ENCODE assay signal across 23 cellular contexts in the genomic region with DNA sequence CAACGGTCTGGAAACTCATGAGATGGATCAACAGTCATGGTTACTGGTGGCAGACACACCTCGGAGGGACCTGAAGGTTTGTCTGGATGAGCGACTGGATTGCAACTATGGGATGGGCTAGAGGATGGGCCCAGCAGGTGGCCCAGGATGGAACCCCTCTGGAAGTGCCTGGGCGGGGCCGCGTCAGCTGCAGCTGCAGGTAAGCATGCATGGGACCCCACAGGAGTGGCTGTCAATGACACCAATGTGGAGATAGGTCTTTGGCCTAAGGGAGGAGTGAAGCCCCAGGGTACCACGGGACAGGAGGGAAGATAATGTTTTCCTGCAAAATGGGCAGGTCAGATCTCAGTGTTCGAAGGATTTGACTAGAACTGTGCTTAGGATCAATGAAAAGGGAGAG.
DNase-seq lines count a peak whose midpoint lies in the region; ATAC-seq and TF ChIP-seq lines count a peak whose summit lies in the region.
"Had no signal": no experiment of that assay in that cellular context is flagged by ENCODE, and none has a peak within 500 bp of the region (broad histone marks: within the 10 kb centered on the region; RNA-seq: fewer than 3 reads in every experiment).

No MANE protein-coding gene starts in this region.

- H3K9me3 ChIP-seq in OCI-LY1 (ENCODE audit: low read length) (0 out of 2 replicates have a peak, but pooled peaks cover 2% of the 10 kb centered on the region), thymus (ENCODE audit: control insufficient read depth) (peaks cover 3% of the 10 kb centered on the region)
- H3K9me3 ChIP-seq: gastroesophageal sphincter, ovary, suprapubic skin had no signal

- H3K27me3 Mint-ChIP-seq in activated T-cell treated with anti-CD3 and anti-CD28 coated beads, Interleukin-2, amount 50 U/mL, for 72 hours (ENCODE audit: low read depth), result no peaks in the 10 kb centered on the region
- no peaks in the 10 kb centered on the region for H3K27me3 Mint-ChIP-seq in activated naive CD8-positive, alpha-beta T cell treated with anti-CD3 and anti-CD28 coated beads, Interleukin-2, amount 10 ng/mL, durations not matched to agents 7 days and 5 days

- H2AFZ ChIP-seq in OCI-LY1 (ENCODE audit: low read length), result no peak overlapping the region

- no peak for DNase-seq in activated T-cell treated with anti-CD3 and anti-CD28 coated beads, Interleukin-2, amount 50 U/mL, for 72 hours
- DNase-seq in activated T-cell treated with anti-CD3 and anti-CD28 coated beads, Interleukin-2, amount 50 U/mL, for 1 hour, result no peak
- no peak for DNase-seq in activated naive CD8-positive, alpha-beta T cell treated with anti-CD3 and anti-CD28 coated beads, Interleukin-2, amount 10 ng/mL, durations not matched to agents 7 days and 5 days
- DNase-seq in kidney tubule cell (ENCODE audit: low spot score) (no peak), caudate nucleus (lab: John Stamatoyannopoulos, UW) (no peak)
- DNase-seq: DMS53; effector CD4-positive, alpha-beta T cell; GOT3; mammary epithelial cell; NCI-H1105 treated with DMSO at 0.1 percent for 48 hours; NCI-H2107; NCI-H524; ovary; stimulated activated CD4-positive, alpha-beta T cell treated with anti-CD3 and anti-CD28 coated beads, Interleukin-12 subunit alpha, Interleukin-12 subunit beta, amount 100 ng/mL, for 4 hours had no signal

- H3K4me2 ChIP-seq in OCI-LY1 (ENCODE audit: low read length), result no peak overlapping the region

- POLR2A ChIA-PET in activated naive CD8-positive, alpha-beta T cell treated with anti-CD3 and anti-CD28 coated beads, Interleukin-2, amount 10 ng/mL, durations not matched to agents 7 days and 5 days (lab: Charles Lee), result interaction anchor here (1.4 kb wide), 1 partner anchor 65 kb away, joined by 6 read pairs; no protein-coding TSS in a partner anchor

- H3K4me3 ChIP-seq in OCI-LY1 (ENCODE audit: low read depth, low read length, poor library complexity, severe bottlenecking), result no peak overlapping the region
- H3K4me3 ChIP-seq in thymus (ENCODE audit: low read length), result no peak overlapping the region
- H3K4me3 ChIP-seq: ascending aorta, gastroesophageal sphincter, ovary, suprapubic skin had no signal

- H3K27me3 ChIP-seq in OCI-LY1 (ENCODE audit: insufficient read depth, low read length), result no peaks in the 10 kb centered on the region
- H3K27me3 ChIP-seq in thymus (ENCODE audit: control insufficient read depth, insufficient read depth), result no peaks in the 10 kb centered on the region
- H3K27me3 ChIP-seq: ascending aorta, gastroesophageal sphincter, ovary, suprapubic skin had no signal

- H3K36me3 ChIP-seq in OCI-LY1 (ENCODE audit: insufficient read depth, low read length) (peaks cover 84% of the 10 kb centered on the region), thymus (ENCODE audit: control insufficient read depth, insufficient read depth) (peaks cover 23% of the 10 kb centered on the region)
- H3K36me3 ChIP-seq: ovary had no signal

- H3K79me2 ChIP-seq in OCI-LY1 (ENCODE audit: insufficient read depth, low read length), result no peaks in the 10 kb centered on the region

- no peak for TF ChIP-seq CTCF in OCI-LY1 (IDR thresholded peaks at IDR 0.05; ENCODE audit: low read length)

- H3K9ac ChIP-seq in OCI-LY1 (ENCODE audit: low read length), result no peak overlapping the region

- H3K4me1 Mint-ChIP-seq in activated T-cell treated with anti-CD3 and anti-CD28 coated beads, Interleukin-2, amount 50 U/mL, for 72 hours (ENCODE audit: low read depth), result peaks cover 41% of the 10 kb centered on the region
- peaks cover 11% of the 10 kb centered on the region for H3K4me1 Mint-ChIP-seq in activated naive CD8-positive, alpha-beta T cell treated with anti-CD3 and anti-CD28 coated beads, Interleukin-2, amount 10 ng/mL, durations not matched to agents 7 days and 5 days

- peaks cover 0 to 7% of the 10 kb centered on the region in 2 donors for H3K9me3 Mint-ChIP-seq in activated T-cell treated with anti-CD3 and anti-CD28 coated beads, Interleukin-2, amount 50 U/mL, for 72 hours
- H3K9me3 Mint-ChIP-seq in activated naive CD8-positive, alpha-beta T cell treated with anti-CD3 and anti-CD28 coated beads, Interleukin-2, amount 10 ng/mL, durations not matched to agents 7 days and 5 days, result peaks cover 4% of the 10 kb centered on the region

- no peaks in the 10 kb centered on the region for H4K20me1 ChIP-seq in OCI-LY1 (ENCODE audit: insufficient read depth, low read length)

- H3K4me3 Mint-ChIP-seq in activated T-cell treated with anti-CD3 and anti-CD28 coated beads, Interleukin-2, amount 50 U/mL, for 72 hours, result peak overlapping the region in 1 of 2 donors; percentile 49
- no peak overlapping the region for H3K4me3 Mint-ChIP-seq in activated naive CD8-positive, alpha-beta T cell treated with anti-CD3 and anti-CD28 coated beads, Interleukin-2, amount 10 ng/mL, durations not matched to agents 7 days and 5 days

- H3F3A ChIP-seq in OCI-LY1 (ENCODE audit: insufficient read depth, low read length), result no peaks in the 10 kb centered on the region

- H3K27ac Mint-ChIP-seq in activated T-cell treated with anti-CD3 and anti-CD28 coated beads, Interleukin-2, amount 50 U/mL, for 72 hours, result peak overlapping the region; percentile 87
- peak overlapping the region; percentile 40 for H3K27ac Mint-ChIP-seq in activated naive CD8-positive, alpha-beta T cell treated with anti-CD3 and anti-CD28 coated beads, Interleukin-2, amount 10 ng/mL, durations not matched to agents 7 days and 5 days

- H3K4me1 ChIP-seq in OCI-LY1 (ENCODE audit: insufficient read depth, low read length, severe bottlenecking), result peaks cover 18% of the 10 kb centered on the region
- peaks cover 44% of the 10 kb centered on the region for H3K4me1 ChIP-seq in thymus (ENCODE audit: control insufficient read depth, insufficient read depth, low read length)
- H3K4me1 ChIP-seq: ascending aorta, gastroesophageal sphincter, suprapubic skin had no signal

- no peaks in the 10 kb centered on the region for H3K9me2 ChIP-seq in OCI-LY1 (ENCODE audit: low read depth, low read length)

- peak overlapping the region; percentile 96 for H3K27ac ChIP-seq in OCI-LY1 (ENCODE audit: low read depth, low read length, poor library complexity, severe bottlenecking)
- peak overlapping the region; percentile 92 for H3K27ac ChIP-seq in thymus (ENCODE audit: low read depth)
- H3K27ac ChIP-seq in caudate nucleus (ENCODE audit: low read depth, low read length), result no peak overlapping the region
- H3K27ac ChIP-seq: ascending aorta, gastroesophageal sphincter, HL-60, ovary, suprapubic skin had no signal

- WGBS in thymus, result 98% methylated on average over 8 of the region's 8 CpGs

- no peak for ATAC-seq in activated T-cell treated with anti-CD3 and anti-CD28 coated beads, Interleukin-2, amount 50 U/mL, for 72 hours (replicated peaks in 1 of 2)
- ATAC-seq in activated naive CD8-positive, alpha-beta T cell treated with anti-CD3 and anti-CD28 coated beads, Interleukin-2, amount 10 ng/mL, durations not matched to agents 7 days and 5 days (ENCODE audit: low read depth), result no peak
- ATAC-seq in GM21515 (IDR thresholded peaks at IDR 0.05; ENCODE audit: unreplicated experiment), result no peak
- ATAC-seq: esophagus mucosa, gastroesophageal sphincter, right cardiac atrium had no signal

- peaks cover 24 to 34% of the 10 kb centered on the region in 2 donors for H3K36me3 Mint-ChIP-seq in activated T-cell treated with anti-CD3 and anti-CD28 coated beads, Interleukin-2, amount 50 U/mL, for 72 hours (ENCODE audit: insufficient read depth in 2 of 2)
- peaks cover 38% of the 10 kb centered on the region for H3K36me3 Mint-ChIP-seq in activated naive CD8-positive, alpha-beta T cell treated with anti-CD3 and anti-CD28 coated beads, Interleukin-2, amount 10 ng/mL, durations not matched to agents 7 days and 5 days
